Comparison of ENCODE assay signal across 9 cellular contexts in the genomic region with DNA sequence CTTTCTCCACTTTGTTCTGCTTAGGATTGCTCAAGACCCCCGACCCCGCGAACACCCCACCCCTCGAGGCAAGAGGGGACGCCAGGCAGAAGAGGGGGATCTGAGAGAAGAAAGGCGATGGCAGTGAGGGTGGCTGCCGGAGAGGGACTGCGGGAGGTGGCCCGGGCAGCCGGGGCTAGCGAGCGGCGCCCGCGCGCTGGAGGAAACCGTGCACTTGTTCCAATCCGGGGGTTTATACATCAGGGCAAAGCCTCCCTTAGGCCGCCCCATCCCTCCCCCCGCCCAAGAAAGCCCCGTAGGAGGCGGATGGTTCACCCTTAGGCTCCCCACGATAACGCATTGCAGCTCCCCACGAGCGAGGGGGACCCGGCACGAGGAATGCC. TPM values are rescaled to one million over a fixed set of nuclear protein-coding genes. Genes with fewer than 3 reads are reported as not detected.
DNase-seq lines count a peak whose midpoint lies in the region; ATAC-seq and TF ChIP-seq lines count a peak whose summit lies in the region.
"Had no signal": no experiment of that assay in that cellular context is flagged by ENCODE, and none has a peak within 500 bp of the region (broad histone marks: within the 10 kb centered on the region; RNA-seq: fewer than 3 reads in every experiment).

No MANE protein-coding gene starts in this region.

- H3K9ac ChIP-seq in Karpas-422 (ENCODE audit: low read length), result no peak overlapping the region

- peak; percentile 16 for ATAC-seq in activated CD4-positive, alpha-beta T cell treated with anti-CD3 and anti-CD28 coated beads for 36 hours
- peak; percentile 51 to 72 for ATAC-seq in lower lobe of right lung

- H3K4me1 Mint-ChIP-seq in activated CD4-positive, alpha-beta T cell treated with anti-CD3 and anti-CD28 coated beads for 36 hours, result peaks cover 4% of the 10 kb centered on the region
- H3K4me1 Mint-ChIP-seq in type B pancreatic cell (ENCODE audit: unreplicated experiment), result peaks cover 13% of the 10 kb centered on the region

- H3K27me3 ChIP-seq in lower lobe of right lung (ENCODE audit: low read depth) (peaks cover 40% of the 10 kb centered on the region), Karpas-422 (ENCODE audit: low read length) (no peaks in the 10 kb centered on the region)

- TF ChIP-seq CTCF in cardiac fibroblast (IDR thresholded peaks at IDR 0.05; ENCODE audit: low read depth, low read length) (no peak), lower lobe of right lung (IDR thresholded peaks at IDR 0.05) (no peak), type B pancreatic cell (conservative IDR thresholded peaks at IDR 0.05) (no peak)

- no peak overlapping the region for H3K27ac ChIP-seq in lower lobe of right lung
- no peak overlapping the region for H3K27ac ChIP-seq in Karpas-422 (ENCODE audit: low read length)

- H3K4me1 ChIP-seq in lower lobe of right lung (no peaks in the 10 kb centered on the region), Karpas-422 (ENCODE audit: low read length) (no peaks in the 10 kb centered on the region)

- H3K9me3 Mint-ChIP-seq in activated CD4-positive, alpha-beta T cell treated with anti-CD3 and anti-CD28 coated beads for 36 hours (ENCODE audit: low read depth), result no peaks in the 10 kb centered on the region
- no peaks in the 10 kb centered on the region for H3K9me3 Mint-ChIP-seq in type B pancreatic cell

- no peaks in the 10 kb centered on the region for H3K36me3 Mint-ChIP-seq in activated CD4-positive, alpha-beta T cell treated with anti-CD3 and anti-CD28 coated beads for 36 hours (ENCODE audit: low read depth)
- no peaks in the 10 kb centered on the region for H3K36me3 Mint-ChIP-seq in type B pancreatic cell

- H2AFZ ChIP-seq in Karpas-422 (ENCODE audit: low read length), result no peak overlapping the region

- no peaks in the 10 kb centered on the region for H3K9me2 ChIP-seq in Karpas-422 (replicated peaks; ENCODE audit: insufficient read depth, low read length)

- intact Hi-C loops in activated CD4-positive, alpha-beta T cell treated with anti-CD3 and anti-CD28 coated beads for 36 hours (cut with DNase I, micrococcal nuclease), result no loop called here
- intact Hi-C loops in lower lobe of right lung (cut with DNase I), result no loop called here

- POLR2A ChIA-PET in activated CD4-positive, alpha-beta T cell treated with anti-CD3 and anti-CD28 coated beads for 36 hours (lab: Charles Lee), result no interaction called here

- H3K36me3 ChIP-seq in lower lobe of right lung (no peaks in the 10 kb centered on the region), Karpas-422 (ENCODE audit: insufficient read depth, low read length) (no peaks in the 10 kb centered on the region)

- H3K9me3 ChIP-seq in lower lobe of right lung, result no peaks in the 10 kb centered on the region
- no peaks in the 10 kb centered on the region for H3K9me3 ChIP-seq in Karpas-422 (ENCODE audit: low read length)

- H3K4me3 ChIP-seq in cardiac fibroblast (replicated peaks in 1 of 2; ENCODE audit: low read depth in 2 of 2, low read length in 2 of 2), result peak overlapping the region; percentile 45 to 49
- peak overlapping the region; percentile 54 for H3K4me3 ChIP-seq in lower lobe of right lung
- H3K4me3 ChIP-seq in Karpas-422 (ENCODE audit: low read length), result no peak overlapping the region

- CTCF ChIA-PET in activated CD4-positive, alpha-beta T cell treated with anti-CD3 and anti-CD28 coated beads for 36 hours (lab: Charles Lee), result no interaction called here

- peak; percentile 8 for DNase-seq in activated CD4-positive, alpha-beta T cell treated with anti-CD3 and anti-CD28 coated beads for 36 hours
- no peak for DNase-seq in activated CD4-positive, alpha-beta T cell treated with anti-CD3 and anti-CD28 coated beads for 4 hours
- DNase-seq in cardiac fibroblast (ENCODE audit: low read depth in 2 of 2) (no peak), lower lobe of right lung (no peak), type B pancreatic cell (ENCODE audit: extremely low spot score, unreplicated experiment) (no peak), NK-92 (lab: John Stamatoyannopoulos, UW; ENCODE audit: unreplicated experiment) (no peak), Karpas-422 (no peak)
- DNase-seq in stimulated activated naive CD4-positive, alpha-beta T cell (lab: John Stamatoyannopoulos, UW), result no peak
- DNase-seq: DND-41 had no signal

- H3K79me2 ChIP-seq in Karpas-422 (ENCODE audit: low read length), result no peaks in the 10 kb centered on the region

- peak overlapping the region; percentile 67 for H3K4me3 Mint-ChIP-seq in activated CD4-positive, alpha-beta T cell treated with anti-CD3 and anti-CD28 coated beads for 36 hours
- H3K4me3 Mint-ChIP-seq in type B pancreatic cell, result peak overlapping the region; percentile 99

- H4K20me1 ChIP-seq in Karpas-422 (ENCODE audit: insufficient read depth, low read depth, low read length), result no peaks in the 10 kb centered on the region

- H3K27me3 Mint-ChIP-seq in activated CD4-positive, alpha-beta T cell treated with anti-CD3 and anti-CD28 coated beads for 36 hours, result peaks cover 52% of the 10 kb centered on the region
- peaks cover 35% of the 10 kb centered on the region for H3K27me3 Mint-ChIP-seq in type B pancreatic cell

- H3K27ac Mint-ChIP-seq in activated CD4-positive, alpha-beta T cell treated with anti-CD3 and anti-CD28 coated beads for 36 hours, result no peak overlapping the region
- H3K27ac Mint-ChIP-seq in type B pancreatic cell, result no peak overlapping the region

- no peak overlapping the region for H3K4me2 ChIP-seq in Karpas-422 (ENCODE audit: low read depth, low read length, poor library complexity, severe bottlenecking)

RNA-seq across cellular contexts. Expression of a gene that starts 0.5 kb away (rescaled TPM):
- total RNA-seq in activated CD4-positive, alpha-beta T cell treated with anti-CD3 and anti-CD28 coated beads for 36 hours, result not detected
- 1.5 TPM for total RNA-seq in lower lobe of right lung
- 1.8 and 6.1 TPM in 2 replicates for total RNA-seq in type B pancreatic cell (ENCODE audit: low replicate concordance)
- 0.43 and 3.7 TPM in 2 replicates for total RNA-seq in Karpas-422 (2014; rRNA removed; shearing (Covaris generic); ENCODE audit: low replicate concordance)
